Comparison of ENCODE assay signal across 1 cellular context in the genomic region with DNA sequence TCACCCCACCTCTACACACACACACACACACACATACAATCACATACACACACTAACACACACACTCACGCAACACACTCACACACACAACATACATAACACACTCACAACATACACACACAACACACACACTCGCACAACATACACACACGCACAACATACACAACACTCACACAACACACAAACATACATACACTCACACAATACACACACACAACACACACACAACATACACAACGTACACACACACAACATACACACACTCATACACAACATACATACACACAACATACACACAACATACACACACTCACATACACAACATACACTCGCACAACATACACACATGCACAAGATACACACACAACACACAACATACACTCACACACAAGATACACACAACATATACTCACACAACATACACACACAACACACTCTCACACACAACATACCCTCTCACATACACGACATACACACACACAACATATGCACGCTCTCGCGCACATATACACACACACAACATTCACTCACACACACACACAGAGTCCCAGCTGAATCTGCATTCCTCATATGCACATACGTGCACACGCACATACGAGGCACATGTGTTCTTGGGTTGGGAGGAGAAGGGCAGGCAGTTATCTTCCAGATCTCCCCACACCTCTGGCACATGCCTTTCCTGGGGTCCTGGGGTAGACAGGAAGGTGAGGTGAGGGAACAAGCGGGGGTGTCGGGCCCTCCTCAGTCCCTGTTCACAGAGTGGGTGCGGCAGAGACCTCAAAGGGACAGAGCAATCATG.
A peak's percentile ranks its signal among the peaks of the same experiment; 100 is the strongest.
TF ChIP-seq lines count a peak whose summit lies in the region.

No MANE protein-coding gene starts in this region.

TF ChIP-seq in HepG2, 621 proteins besides CTCF, POLR2A, EP300 and RAD21 (continued from another document and continues in another):
- 0 out of 2 replicates have a peak, but pooled peaks have one; percentile 60 for TF ChIP-seq ZNF414 (CRISPR knock-in tag; IDR thresholded peaks at IDR 0.05)
- TF ChIP-seq, protein P1, sequence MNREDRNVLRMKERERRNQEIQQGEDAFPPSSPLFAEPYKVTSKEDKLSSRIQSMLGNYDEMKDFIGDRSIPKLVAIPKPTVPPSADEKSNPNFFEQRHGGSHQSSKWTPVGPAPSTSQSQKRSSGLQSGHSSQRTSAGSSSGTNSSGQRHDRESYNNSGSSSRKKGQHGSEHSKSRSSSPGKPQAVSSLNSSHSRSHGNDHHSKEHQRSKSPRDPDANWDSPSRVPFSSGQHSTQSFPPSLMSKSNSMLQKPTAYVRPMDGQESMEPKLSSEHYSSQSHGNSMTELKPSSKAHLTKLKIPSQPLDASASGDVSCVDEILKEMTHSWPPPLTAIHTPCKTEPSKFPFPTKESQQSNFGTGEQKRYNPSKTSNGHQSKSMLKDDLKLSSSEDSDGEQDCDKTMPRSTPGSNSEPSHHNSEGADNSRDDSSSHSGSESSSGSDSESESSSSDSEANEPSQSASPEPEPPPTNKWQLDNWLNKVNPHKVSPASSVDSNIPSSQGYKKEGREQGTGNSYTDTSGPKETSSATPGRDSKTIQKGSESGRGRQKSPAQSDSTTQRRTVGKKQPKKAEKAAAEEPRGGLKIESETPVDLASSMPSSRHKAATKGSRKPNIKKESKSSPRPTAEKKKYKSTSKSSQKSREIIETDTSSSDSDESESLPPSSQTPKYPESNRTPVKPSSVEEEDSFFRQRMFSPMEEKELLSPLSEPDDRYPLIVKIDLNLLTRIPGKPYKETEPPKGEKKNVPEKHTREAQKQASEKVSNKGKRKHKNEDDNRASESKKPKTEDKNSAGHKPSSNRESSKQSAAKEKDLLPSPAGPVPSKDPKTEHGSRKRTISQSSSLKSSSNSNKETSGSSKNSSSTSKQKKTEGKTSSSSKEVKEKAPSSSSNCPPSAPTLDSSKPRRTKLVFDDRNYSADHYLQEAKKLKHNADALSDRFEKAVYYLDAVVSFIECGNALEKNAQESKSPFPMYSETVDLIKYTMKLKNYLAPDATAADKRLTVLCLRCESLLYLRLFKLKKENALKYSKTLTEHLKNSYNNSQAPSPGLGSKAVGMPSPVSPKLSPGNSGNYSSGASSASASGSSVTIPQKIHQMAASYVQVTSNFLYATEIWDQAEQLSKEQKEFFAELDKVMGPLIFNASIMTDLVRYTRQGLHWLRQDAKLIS (CRISPR knock-in tag; IDR thresholded peaks at IDR 0.05) = no peak
- no peak for TF ChIP-seq ADNP (CRISPR knock-in tag; IDR thresholded peaks at IDR 0.05)
- TF ChIP-seq KLF9 (CRISPR knock-in tag; IDR thresholded peaks at IDR 0.05; ENCODE audit: low read depth) = no peak
- TF ChIP-seq ZNF839 (CRISPR knock-in tag; IDR thresholded peaks at IDR 0.05; ENCODE audit: borderline replicate concordance) = no peak
- peak; percentile 93 for TF ChIP-seq PHB2 (IDR thresholded peaks at IDR 0.05; ENCODE audit: partially characterized antibody)
- TF ChIP-seq, protein P2, sequence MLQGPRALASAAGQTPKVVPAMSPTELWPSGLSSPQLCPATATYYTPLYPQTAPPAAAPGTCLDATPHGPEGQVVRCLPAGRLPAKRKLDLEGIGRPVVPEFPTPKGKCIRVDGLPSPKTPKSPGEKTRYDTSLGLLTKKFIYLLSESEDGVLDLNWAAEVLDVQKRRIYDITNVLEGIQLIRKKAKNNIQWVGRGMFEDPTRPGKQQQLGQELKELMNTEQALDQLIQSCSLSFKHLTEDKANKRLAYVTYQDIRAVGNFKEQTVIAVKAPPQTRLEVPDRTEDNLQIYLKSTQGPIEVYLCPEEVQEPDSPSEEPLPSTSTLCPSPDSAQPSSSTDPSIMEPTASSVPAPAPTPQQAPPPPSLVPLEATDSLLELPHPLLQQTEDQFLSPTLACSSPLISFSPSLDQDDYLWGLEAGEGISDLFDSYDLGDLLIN (CRISPR knock-in tag; IDR thresholded peaks at IDR 0.05; ENCODE audit: borderline replicate concordance) = no peak
- TF ChIP-seq HOXA9 (CRISPR knock-in tag; IDR thresholded peaks at IDR 0.05; ENCODE audit: borderline replicate concordance) = peak; percentile 89; the same call in 1 of the 2 replicates
- no peak for TF ChIP-seq GATAD1 (CRISPR knock-in tag; IDR thresholded peaks at IDR 0.05)
- TF ChIP-seq ATAD3A (CRISPR knock-in tag; IDR thresholded peaks at IDR 0.05) = no peak
- TF ChIP-seq ATRX (CRISPR knock-in tag; IDR thresholded peaks at IDR 0.05; ENCODE audit: borderline replicate concordance) = no peak
- TF ChIP-seq ZNF225 (CRISPR knock-in tag; IDR thresholded peaks at IDR 0.05) = peak; percentile 34; the same call in 1 of the 2 replicates
- TF ChIP-seq ZNF501 (CRISPR knock-in tag; IDR thresholded peaks at IDR 0.05) = no peak; the same call in 1 of the 2 replicates
- TF ChIP-seq ZNF83 (CRISPR knock-in tag; IDR thresholded peaks at IDR 0.05; ENCODE audit: borderline replicate concordance) = no peak
- peak; percentile 99 for TF ChIP-seq NBN (conservative IDR thresholded peaks at IDR 0.05)
- TF ChIP-seq ZBTB8A (CRISPR knock-in tag; IDR thresholded peaks at IDR 0.05; ENCODE audit: borderline replicate concordance, low read depth) = no peak
- TF ChIP-seq ZNF44 (CRISPR knock-in tag; IDR thresholded peaks at IDR 0.05) = no peak
- peak in 1 of 2 experiments; percentile 64; a peak in 1 of 4 replicates for TF ChIP-seq ATF4 (CRISPR knock-in tag; IDR thresholded peaks at IDR 0.05)
- TF ChIP-seq HES4 (CRISPR knock-in tag; IDR thresholded peaks at IDR 0.05; ENCODE audit: borderline replicate concordance) = peak; percentile 24; the same call in 1 of the 2 replicates
- TF ChIP-seq, protein P3, sequence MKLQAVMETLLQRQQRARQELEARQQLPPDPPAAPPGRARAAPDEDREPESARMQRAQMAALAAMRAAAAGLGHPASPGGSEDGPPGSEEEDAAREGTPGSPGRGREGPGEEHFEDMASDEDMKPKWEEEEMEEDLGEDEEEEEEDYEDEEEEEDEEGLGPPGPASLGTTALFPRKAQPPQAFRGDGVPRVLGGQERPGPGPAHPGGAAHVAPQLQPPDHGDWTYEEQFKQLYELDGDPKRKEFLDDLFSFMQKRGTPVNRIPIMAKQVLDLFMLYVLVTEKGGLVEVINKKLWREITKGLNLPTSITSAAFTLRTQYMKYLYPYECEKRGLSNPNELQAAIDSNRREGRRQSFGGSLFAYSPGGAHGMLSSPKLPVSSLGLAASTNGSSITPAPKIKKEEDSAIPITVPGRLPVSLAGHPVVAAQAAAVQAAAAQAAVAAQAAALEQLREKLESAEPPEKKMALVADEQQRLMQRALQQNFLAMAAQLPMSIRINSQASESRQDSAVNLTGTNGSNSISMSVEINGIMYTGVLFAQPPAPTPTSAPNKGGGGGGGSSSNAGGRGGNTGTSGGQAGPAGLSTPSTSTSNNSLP (IDR thresholded peaks at IDR 0.05; ENCODE audit: low read depth, low read length) = no peak
- TF ChIP-seq, protein P4, sequence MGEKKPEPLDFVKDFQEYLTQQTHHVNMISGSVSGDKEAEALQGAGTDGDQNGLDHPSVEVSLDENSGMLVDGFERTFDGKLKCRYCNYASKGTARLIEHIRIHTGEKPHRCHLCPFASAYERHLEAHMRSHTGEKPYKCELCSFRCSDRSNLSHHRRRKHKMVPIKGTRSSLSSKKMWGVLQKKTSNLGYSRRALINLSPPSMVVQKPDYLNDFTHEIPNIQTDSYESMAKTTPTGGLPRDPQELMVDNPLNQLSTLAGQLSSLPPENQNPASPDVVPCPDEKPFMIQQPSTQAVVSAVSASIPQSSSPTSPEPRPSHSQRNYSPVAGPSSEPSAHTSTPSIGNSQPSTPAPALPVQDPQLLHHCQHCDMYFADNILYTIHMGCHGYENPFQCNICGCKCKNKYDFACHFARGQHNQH (CRISPR knock-in tag; IDR thresholded peaks at IDR 0.05) = no peak
- no peak; the same call in 1 of the 2 replicates for TF ChIP-seq CCDC6 (CRISPR knock-in tag; IDR thresholded peaks at IDR 0.05)
- TF ChIP-seq, protein P5, sequence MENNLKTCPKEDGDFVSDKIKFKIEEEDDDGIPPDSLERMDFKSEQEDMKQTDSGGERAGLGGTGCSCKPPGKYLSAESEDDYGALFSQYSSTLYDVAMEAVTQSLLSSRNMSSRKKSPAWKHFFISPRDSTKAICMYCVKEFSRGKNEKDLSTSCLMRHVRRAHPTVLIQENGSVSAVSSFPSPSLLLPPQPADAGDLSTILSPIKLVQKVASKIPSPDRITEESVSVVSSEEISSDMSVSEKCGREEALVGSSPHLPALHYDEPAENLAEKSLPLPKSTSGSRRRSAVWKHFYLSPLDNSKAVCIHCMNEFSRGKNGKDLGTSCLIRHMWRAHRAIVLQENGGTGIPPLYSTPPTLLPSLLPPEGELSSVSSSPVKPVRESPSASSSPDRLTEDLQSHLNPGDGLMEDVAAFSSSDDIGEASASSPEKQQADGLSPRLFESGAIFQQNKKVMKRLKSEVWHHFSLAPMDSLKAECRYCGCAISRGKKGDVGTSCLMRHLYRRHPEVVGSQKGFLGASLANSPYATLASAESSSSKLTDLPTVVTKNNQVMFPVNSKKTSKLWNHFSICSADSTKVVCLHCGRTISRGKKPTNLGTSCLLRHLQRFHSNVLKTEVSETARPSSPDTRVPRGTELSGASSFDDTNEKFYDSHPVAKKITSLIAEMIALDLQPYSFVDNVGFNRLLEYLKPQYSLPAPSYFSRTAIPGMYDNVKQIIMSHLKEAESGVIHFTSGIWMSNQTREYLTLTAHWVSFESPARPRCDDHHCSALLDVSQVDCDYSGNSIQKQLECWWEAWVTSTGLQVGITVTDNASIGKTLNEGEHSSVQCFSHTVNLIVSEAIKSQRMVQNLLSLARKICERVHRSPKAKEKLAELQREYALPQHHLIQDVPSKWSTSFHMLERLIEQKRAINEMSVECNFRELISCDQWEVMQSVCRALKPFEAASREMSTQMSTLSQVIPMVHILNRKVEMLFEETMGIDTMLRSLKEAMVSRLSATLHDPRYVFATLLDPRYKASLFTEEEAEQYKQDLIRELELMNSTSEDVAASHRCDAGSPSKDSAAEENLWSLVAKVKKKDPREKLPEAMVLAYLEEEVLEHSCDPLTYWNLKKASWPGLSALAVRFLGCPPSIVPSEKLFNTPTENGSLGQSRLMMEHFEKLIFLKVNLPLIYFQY (CRISPR knock-in tag; IDR thresholded peaks at IDR 0.05; ENCODE audit: borderline replicate concordance) = no peak
- TF ChIP-seq KAT2B (IDR thresholded peaks at IDR 0.05; ENCODE audit: borderline replicate concordance, low read depth, low read length) = no peak
- TF ChIP-seq, protein P6, sequence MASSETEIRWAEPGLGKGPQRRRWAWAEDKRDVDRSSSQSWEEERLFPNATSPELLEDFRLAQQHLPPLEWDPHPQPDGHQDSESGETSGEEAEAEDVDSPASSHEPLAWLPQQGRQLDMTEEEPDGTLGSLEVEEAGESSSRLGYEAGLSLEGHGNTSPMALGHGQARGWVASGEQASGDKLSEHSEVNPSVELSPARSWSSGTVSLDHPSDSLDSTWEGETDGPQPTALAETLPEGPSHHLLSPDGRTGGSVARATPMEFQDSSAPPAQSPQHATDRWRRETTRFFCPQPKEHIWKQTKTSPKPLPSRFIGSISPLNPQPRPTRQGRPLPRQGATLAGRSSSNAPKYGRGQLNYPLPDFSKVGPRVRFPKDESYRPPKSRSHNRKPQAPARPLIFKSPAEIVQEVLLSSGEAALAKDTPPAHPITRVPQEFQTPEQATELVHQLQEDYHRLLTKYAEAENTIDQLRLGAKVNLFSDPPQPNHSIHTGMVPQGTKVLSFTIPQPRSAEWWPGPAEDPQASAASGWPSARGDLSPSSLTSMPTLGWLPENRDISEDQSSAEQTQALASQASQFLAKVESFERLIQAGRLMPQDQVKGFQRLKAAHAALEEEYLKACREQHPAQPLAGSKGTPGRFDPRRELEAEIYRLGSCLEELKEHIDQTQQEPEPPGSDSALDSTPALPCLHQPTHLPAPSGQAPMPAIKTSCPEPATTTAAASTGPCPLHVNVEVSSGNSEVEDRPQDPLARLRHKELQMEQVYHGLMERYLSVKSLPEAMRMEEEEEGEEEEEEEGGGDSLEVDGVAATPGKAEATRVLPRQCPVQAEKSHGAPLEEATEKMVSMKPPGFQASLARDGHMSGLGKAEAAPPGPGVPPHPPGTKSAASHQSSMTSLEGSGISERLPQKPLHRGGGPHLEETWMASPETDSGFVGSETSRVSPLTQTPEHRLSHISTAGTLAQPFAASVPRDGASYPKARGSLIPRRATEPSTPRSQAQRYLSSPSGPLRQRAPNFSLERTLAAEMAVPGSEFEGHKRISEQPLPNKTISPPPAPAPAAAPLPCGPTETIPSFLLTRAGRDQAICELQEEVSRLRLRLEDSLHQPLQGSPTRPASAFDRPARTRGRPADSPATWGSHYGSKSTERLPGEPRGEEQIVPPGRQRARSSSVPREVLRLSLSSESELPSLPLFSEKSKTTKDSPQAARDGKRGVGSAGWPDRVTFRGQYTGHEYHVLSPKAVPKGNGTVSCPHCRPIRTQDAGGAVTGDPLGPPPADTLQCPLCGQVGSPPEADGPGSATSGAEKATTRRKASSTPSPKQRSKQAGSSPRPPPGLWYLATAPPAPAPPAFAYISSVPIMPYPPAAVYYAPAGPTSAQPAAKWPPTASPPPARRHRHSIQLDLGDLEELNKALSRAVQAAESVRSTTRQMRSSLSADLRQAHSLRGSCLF (CRISPR knock-in tag; IDR thresholded peaks at IDR 0.05; ENCODE audit: borderline replicate concordance) = no peak
- TF ChIP-seq ZNF18 (CRISPR knock-in tag; IDR thresholded peaks at IDR 0.05; ENCODE audit: insufficient replicate concordance) = no peak
- TF ChIP-seq HOXD1 (CRISPR knock-in tag; IDR thresholded peaks at IDR 0.05) = no peak
- TF ChIP-seq, protein P7, sequence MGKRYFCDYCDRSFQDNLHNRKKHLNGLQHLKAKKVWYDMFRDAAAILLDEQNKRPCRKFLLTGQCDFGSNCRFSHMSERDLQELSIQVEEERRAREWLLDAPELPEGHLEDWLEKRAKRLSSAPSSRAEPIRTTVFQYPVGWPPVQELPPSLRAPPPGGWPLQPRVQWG (CRISPR knock-in tag; IDR thresholded peaks at IDR 0.05; ENCODE audit: borderline replicate concordance, low read depth) = no peak
- TF ChIP-seq MXD4 (CRISPR knock-in tag; IDR thresholded peaks at IDR 0.05) = no peak
